Comparison of ENCODE assay signal across 2 cellular contexts in the genomic region with DNA sequence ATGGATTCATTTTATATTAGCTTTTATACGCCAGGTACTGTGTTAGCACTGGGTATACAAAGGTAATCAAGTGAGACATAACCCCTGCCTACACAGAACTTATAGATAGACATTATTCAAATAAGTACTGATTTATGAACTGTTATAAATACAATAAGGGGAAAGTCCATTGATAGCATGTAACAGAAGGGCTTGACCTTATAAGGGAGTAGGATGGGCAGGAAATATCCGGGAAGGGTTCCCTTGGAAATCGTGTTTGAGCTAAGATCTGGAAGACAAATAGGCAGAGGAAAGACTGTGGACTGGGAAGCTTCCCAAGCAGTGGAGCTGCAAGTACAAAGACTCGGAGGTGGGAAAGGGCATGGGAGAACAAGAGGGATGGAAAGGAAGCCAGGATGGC.
A peak's percentile ranks its signal among the peaks of the same experiment; 100 is the strongest.
TF ChIP-seq lines count a peak whose summit lies in the region.

No MANE protein-coding gene starts in this region.

TF ChIP-seq in GM23338, 12 proteins besides CTCF, POLR2A, EP300 and RAD21:
- TF ChIP-seq ZNF114 (CRISPR knock-in tag; IDR thresholded peaks at IDR 0.05) (no peak), EZH2 (IDR thresholded peaks at IDR 0.05; ENCODE audit: low read depth, unreplicated experiment) (no peak), EZH2phosphoT487 (IDR thresholded peaks at IDR 0.05; ENCODE audit: unreplicated experiment) (no peak), POLR2AphosphoS5 (IDR thresholded peaks at IDR 0.05; ENCODE audit: low read depth) (no peak), JUNB (IDR thresholded peaks at IDR 0.05; ENCODE audit: unreplicated experiment) (no peak), STAT1 (IDR thresholded peaks at IDR 0.05; ENCODE audit: unreplicated experiment) (no peak)
- TF ChIP-seq, protein P1, sequence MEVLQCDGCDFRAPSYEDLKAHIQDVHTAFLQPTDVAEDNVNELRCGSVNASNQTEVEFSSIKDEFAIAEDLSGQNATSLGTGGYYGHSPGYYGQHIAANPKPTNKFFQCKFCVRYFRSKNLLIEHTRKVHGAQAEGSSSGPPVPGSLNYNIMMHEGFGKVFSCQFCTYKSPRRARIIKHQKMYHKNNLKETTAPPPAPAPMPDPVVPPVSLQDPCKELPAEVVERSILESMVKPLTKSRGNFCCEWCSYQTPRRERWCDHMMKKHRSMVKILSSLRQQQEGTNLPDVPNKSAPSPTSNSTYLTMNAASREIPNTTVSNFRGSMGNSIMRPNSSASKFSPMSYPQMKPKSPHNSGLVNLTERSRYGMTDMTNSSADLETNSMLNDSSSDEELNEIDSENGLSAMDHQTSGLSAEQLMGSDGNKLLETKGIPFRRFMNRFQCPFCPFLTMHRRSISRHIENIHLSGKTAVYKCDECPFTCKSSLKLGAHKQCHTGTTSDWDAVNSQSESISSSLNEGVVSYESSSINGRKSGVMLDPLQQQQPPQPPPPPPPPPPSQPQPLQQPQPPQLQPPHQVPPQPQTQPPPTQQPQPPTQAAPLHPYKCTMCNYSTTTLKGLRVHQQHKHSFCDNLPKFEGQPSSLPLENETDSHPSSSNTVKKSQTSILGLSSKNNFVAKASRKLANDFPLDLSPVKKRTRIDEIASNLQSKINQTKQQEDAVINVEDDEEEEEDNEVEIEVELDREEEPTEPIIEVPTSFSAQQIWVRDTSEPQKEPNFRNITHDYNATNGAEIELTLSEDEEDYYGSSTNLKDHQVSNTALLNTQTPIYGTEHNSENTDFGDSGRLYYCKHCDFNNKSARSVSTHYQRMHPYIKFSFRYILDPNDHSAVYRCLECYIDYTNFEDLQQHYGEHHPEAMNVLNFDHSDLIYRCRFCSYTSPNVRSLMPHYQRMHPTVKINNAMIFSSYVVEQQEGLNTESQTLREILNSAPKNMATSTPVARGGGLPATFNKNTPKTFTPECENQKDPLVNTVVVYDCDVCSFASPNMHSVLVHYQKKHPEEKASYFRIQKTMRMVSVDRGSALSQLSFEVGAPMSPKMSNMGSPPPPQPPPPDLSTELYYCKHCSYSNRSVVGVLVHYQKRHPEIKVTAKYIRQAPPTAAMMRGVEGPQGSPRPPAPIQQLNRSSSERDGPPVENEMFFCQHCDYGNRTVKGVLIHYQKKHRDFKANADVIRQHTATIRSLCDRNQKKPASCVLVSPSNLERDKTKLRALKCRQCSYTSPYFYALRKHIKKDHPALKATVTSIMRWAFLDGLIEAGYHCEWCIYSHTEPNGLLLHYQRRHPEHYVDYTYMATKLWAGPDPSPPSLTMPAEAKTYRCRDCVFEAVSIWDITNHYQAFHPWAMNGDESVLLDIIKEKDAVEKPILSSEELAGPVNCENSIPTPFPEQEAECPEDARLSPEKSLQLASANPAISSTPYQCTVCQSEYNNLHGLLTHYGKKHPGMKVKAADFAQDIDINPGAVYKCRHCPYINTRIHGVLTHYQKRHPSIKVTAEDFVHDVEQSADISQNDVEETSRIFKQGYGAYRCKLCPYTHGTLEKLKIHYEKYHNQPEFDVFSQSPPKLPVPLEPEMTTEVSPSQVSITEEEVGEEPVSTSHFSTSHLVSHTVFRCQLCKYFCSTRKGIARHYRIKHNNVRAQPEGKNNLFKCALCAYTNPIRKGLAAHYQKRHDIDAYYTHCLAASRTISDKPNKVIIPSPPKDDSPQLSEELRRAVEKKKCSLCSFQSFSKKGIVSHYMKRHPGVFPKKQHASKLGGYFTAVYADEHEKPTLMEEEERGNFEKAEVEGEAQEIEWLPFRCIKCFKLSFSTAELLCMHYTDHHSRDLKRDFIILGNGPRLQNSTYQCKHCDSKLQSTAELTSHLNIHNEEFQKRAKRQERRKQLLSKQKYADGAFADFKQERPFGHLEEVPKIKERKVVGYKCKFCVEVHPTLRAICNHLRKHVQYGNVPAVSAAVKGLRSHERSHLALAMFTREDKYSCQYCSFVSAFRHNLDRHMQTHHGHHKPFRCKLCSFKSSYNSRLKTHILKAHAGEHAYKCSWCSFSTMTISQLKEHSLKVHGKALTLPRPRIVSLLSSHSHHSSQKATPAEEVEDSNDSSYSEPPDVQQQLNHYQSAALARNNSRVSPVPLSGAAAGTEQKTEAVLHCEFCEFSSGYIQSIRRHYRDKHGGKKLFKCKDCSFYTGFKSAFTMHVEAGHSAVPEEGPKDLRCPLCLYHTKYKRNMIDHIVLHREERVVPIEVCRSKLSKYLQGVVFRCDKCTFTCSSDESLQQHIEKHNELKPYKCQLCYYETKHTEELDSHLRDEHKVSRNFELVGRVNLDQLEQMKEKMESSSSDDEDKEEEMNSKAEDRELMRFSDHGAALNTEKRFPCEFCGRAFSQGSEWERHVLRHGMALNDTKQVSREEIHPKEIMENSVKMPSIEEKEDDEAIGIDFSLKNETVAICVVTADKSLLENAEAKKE (CRISPR knock-in tag; IDR thresholded peaks at IDR 0.05) = no peak
- TF ChIP-seq, protein P2, sequence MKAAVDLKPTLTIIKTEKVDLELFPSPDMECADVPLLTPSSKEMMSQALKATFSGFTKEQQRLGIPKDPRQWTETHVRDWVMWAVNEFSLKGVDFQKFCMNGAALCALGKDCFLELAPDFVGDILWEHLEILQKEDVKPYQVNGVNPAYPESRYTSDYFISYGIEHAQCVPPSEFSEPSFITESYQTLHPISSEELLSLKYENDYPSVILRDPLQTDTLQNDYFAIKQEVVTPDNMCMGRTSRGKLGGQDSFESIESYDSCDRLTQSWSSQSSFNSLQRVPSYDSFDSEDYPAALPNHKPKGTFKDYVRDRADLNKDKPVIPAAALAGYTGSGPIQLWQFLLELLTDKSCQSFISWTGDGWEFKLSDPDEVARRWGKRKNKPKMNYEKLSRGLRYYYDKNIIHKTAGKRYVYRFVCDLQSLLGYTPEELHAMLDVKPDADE (IDR thresholded peaks at IDR 0.05) = no peak

TF ChIP-seq in H1, 55 proteins besides CTCF, POLR2A, EP300 and RAD21:
- TF ChIP-seq GABPA (IDR thresholded peaks at IDR 0.05; ENCODE audit: borderline replicate concordance, insufficient read depth, low read length) (no peak), SRF (IDR thresholded peaks at IDR 0.05; ENCODE audit: low read depth, low read length) (0 out of 2 replicates have a peak, but pooled peaks have one; percentile 13)
